Comparison of ENCODE assay signal across 8 cellular contexts in the genomic region with DNA sequence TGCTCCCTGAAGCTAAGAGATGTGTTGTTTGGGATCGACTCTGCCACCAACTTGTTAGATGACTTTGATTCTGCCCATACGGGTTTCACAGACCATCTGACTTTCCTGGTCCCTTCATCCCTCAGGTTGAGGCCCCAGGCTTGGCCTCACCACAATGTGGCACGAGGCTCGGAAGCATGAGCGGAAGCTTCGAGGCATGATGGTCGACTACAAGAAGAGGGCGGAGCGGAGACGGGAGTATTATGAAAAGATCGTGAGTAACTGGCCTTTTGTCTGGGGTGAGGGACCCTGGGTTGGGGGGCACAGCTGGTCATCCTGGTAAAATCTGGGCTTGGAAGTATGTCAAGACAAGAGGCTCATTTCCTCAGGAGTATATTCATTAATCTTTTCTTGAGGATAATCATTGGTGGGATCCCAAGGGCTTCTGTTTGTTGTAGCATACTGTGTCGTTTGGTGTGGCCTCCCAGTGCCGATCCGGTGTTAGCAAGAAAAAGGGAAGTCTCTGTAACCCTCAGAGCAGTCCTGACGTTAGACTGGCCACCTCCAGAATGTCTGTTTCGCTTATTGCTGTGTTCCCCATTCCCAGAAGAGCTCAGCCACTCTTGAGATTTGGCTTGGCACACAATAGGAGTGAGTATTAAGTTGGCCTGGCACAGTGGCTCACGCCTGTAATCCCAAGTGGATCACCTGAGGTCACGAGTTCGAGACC. TPM values are rescaled to one million over a fixed set of nuclear protein-coding genes. Genes with fewer than 3 reads are reported as not detected.
DNase-seq lines count a peak whose midpoint lies in the region; ATAC-seq and TF ChIP-seq lines count a peak whose summit lies in the region.

No MANE protein-coding gene starts in this region.

- no peaks in the 10 kb centered on the region; a peak in 1 of 5 replicates for H3K9me3 Mint-ChIP-seq in H9

- H4K91ac ChIP-seq in H9 (ENCODE audit: insufficient read length, low read depth, low read length), result no peak overlapping the region

- no peak overlapping the region for H3K18ac ChIP-seq in H9 (ENCODE audit: insufficient read length, low read depth, low read length)

- H2BK120ac ChIP-seq in H9 (ENCODE audit: low read depth, low read length, poor library complexity, severe bottlenecking), result no peak overlapping the region

- no peaks in the 10 kb centered on the region for H4K20me1 ChIP-seq in H9 (ENCODE audit: control insufficient read depth, insufficient read depth, insufficient read length)
- peaks cover 5% of the 10 kb centered on the region; the same call in 1 of the 2 replicates for H4K20me1 ChIP-seq in SU-DHL-6 (ENCODE audit: low read depth, low read length)
- no peaks in the 10 kb centered on the region for H4K20me1 ChIP-seq in fibroblast of lung (ENCODE audit: control insufficient read depth, extremely low read depth, insufficient read depth, low read length)

- H3K4me1 ChIP-seq in H9 (ENCODE audit: insufficient read depth, low read length) (no peaks in the 10 kb centered on the region; the same call in 1 of the 2 replicates), fibroblast of lung (ENCODE audit: control insufficient read depth, extremely low read depth, insufficient read depth, low read length) (peaks cover 7% of the 10 kb centered on the region), skeletal muscle satellite cell (ENCODE audit: control insufficient read depth, insufficient read depth, low read length) (peaks cover 12% of the 10 kb centered on the region)

- H3T11ph ChIP-seq in H9 (ENCODE audit: low read length), result no peak overlapping the region

- no peak overlapping the region for H2AK5ac ChIP-seq in H9 (ENCODE audit: insufficient read length, low read length)

- H3F3A ChIP-seq in SU-DHL-6 (ENCODE audit: insufficient read depth), result peaks cover 18% of the 10 kb centered on the region

- no peak overlapping the region for H4K8ac ChIP-seq in H9 (replicated peaks; ENCODE audit: insufficient read length, low read depth, low read length)

- H3K4ac ChIP-seq in H9 (ENCODE audit: low read depth, low read length), result no peak overlapping the region

- DNase-seq in H9, result no peak
- DNase-seq in fibroblast of lung (ENCODE audit: low read depth in 2 of 2), result no peak
- DNase-seq in LoVo (ENCODE audit: low spot score), result no peak
- DNase-seq in glomerular visceral epithelial cell (ENCODE audit: extremely low spot score), result no peak

- H3K27me3 ChIP-seq in H9 (ENCODE audit: insufficient read depth, low read length) (no peaks in the 10 kb centered on the region), SU-DHL-6 (ENCODE audit: low read length) (no peaks in the 10 kb centered on the region), fibroblast of lung (ENCODE audit: control insufficient read depth, insufficient read depth, low read length) (no peaks in the 10 kb centered on the region), skeletal muscle satellite cell (ENCODE audit: control insufficient read depth, insufficient read depth, low read length) (no peaks in the 10 kb centered on the region)

- H3K79me2 ChIP-seq in H9 (ENCODE audit: insufficient read depth, low read length) (peaks cover 10% of the 10 kb centered on the region; the same call in 1 of the 2 replicates), SU-DHL-6 (ENCODE audit: insufficient read depth, low read length) (peaks cover 44% of the 10 kb centered on the region), fibroblast of lung (ENCODE audit: control insufficient read depth, insufficient read depth, low read length) (peaks cover 43% of the 10 kb centered on the region)

- no peak for TF ChIP-seq CTCF in H9 (conservative IDR thresholded peaks at IDR 0.05)
- TF ChIP-seq CTCF in SU-DHL-6 (IDR thresholded peaks at IDR 0.05; ENCODE audit: insufficient read depth, low read length, poor library complexity, severe bottlenecking), result no peak
- TF ChIP-seq CTCF in fibroblast of lung (conservative IDR thresholded peaks at IDR 0.05 in 1 of 2, IDR thresholded peaks at IDR 0.05 in 1 of 2; ENCODE audit: low read depth in 1 of 2, low read length in 2 of 2), result no peak

- H3K36me3 ChIP-seq in SU-DHL-6 (ENCODE audit: low read length) (0 out of 2 replicates have a peak, but pooled peaks cover 3% of the 10 kb centered on the region), fibroblast of lung (ENCODE audit: control insufficient read depth, insufficient read depth, low read length) (peaks cover 15% of the 10 kb centered on the region), skeletal muscle satellite cell (ENCODE audit: insufficient read depth, low read length) (peaks cover 48% of the 10 kb centered on the region)

- H2AFZ ChIP-seq in H9 (ENCODE audit: low read length) (no peak overlapping the region), SU-DHL-6 (ENCODE audit: low read depth, low read length, severe bottlenecking) (no peak overlapping the region), fibroblast of lung (ENCODE audit: low read length) (no peak overlapping the region)

- H3K4me1 Mint-ChIP-seq in H9, result peaks cover 10 to 13% of the 10 kb centered on the region in 2 experiments

- H3K14ac ChIP-seq in H9 (ENCODE audit: insufficient read depth, low read length), result no peak overlapping the region

- peaks cover 6% of the 10 kb centered on the region for H3K23me2 ChIP-seq in H9 (ENCODE audit: insufficient read length, low read depth, low read length, poor library complexity, severe bottlenecking)

- H3K9me3 ChIP-seq in H9 (ENCODE audit: control insufficient read depth, low read depth, low read length) (no peaks in the 10 kb centered on the region), SU-DHL-6 (ENCODE audit: insufficient read depth, low read length) (no peaks in the 10 kb centered on the region), fibroblast of lung (ENCODE audit: control insufficient read depth, insufficient read depth, low read depth, low read length) (no peaks in the 10 kb centered on the region), skeletal muscle satellite cell (replicated peaks; ENCODE audit: low read length) (no peaks in the 10 kb centered on the region)

- H2BK20ac ChIP-seq in H9 (ENCODE audit: low read depth, low read length, poor library complexity, severe bottlenecking), result no peak overlapping the region

- no peak overlapping the region for H2BK12ac ChIP-seq in H9 (ENCODE audit: insufficient read length, low read depth, low read length)

- no peak overlapping the region for H3K27ac ChIP-seq in H9 (ENCODE audit: insufficient read length, low read depth, low read length)
- H3K27ac ChIP-seq in SU-DHL-6 (ENCODE audit: low read depth, low read length), result peak overlapping the region; percentile 88; the same call in 1 of the 2 replicates
- peak overlapping the region; percentile 18 for H3K27ac ChIP-seq in fibroblast of lung (ENCODE audit: insufficient read depth, low read length)

- H2BK5ac ChIP-seq in H9 (ENCODE audit: insufficient read length, low read length), result no peak overlapping the region

- ATAC-seq in HG03097 (IDR thresholded peaks at IDR 0.05; ENCODE audit: low FRiP score, unreplicated experiment) (no peak), HG03354 (IDR thresholded peaks at IDR 0.05; ENCODE audit: poor library complexity, severe bottlenecking, unreplicated experiment) (no peak)

- no peaks in the 10 kb centered on the region for H3K27me3 Mint-ChIP-seq in H9 (ENCODE audit: low read depth)

- peak overlapping the region; percentile 86 for H3K4me2 ChIP-seq in H9 (ENCODE audit: insufficient read depth, insufficient read length, low read length)
- H3K4me2 ChIP-seq in SU-DHL-6 (ENCODE audit: low read depth, low read length, poor library complexity, severe bottlenecking), result peak overlapping the region; percentile 88
- H3K4me2 ChIP-seq in fibroblast of lung (ENCODE audit: extremely low read depth, insufficient read depth, low read length), result peak overlapping the region; percentile 98
- H3K4me2 ChIP-seq in skeletal muscle satellite cell (ENCODE audit: low read length), result peak overlapping the region; percentile 93

- H3K27ac Mint-ChIP-seq in H9, result peak overlapping the region in 1 of 3 experiments; percentile 81; a peak in 2 of 7 replicates

- H3K9ac ChIP-seq in H9 (ENCODE audit: extremely low read depth, insufficient read length, low read length) (no peak overlapping the region), SU-DHL-6 (ENCODE audit: low read length) (peak overlapping the region; percentile 99), fibroblast of lung (ENCODE audit: insufficient read depth, low read length) (no peak overlapping the region), skeletal muscle satellite cell (ENCODE audit: low read depth, low read length) (peak overlapping the region; percentile 100)

- H3K4me3 ChIP-seq in SU-DHL-6 (ENCODE audit: insufficient read depth, low read length, poor library complexity, severe bottlenecking), result peak overlapping the region; percentile 99
- peak overlapping the region; percentile 82 to 92 (median 87) for H3K4me3 ChIP-seq in fibroblast of lung (replicated peaks in 1 of 4; ENCODE audit: control extremely low read depth in 1 of 4, insufficient read depth in 1 of 4, low read depth in 3 of 4, low read length in 4 of 4)
- H3K4me3 ChIP-seq in skeletal muscle satellite cell (ENCODE audit: low read length), result peak overlapping the region; percentile 99

- no peak overlapping the region for H3K23ac ChIP-seq in H9 (ENCODE audit: insufficient read length, low read depth, low read length)

- no peaks in the 10 kb centered on the region for H3K9me2 ChIP-seq in SU-DHL-6 (replicated peaks; ENCODE audit: insufficient read depth, low read length)

- no CpG with 5 or more reads among the region's 19 CpGs for WGBS in H9 (ENCODE audit: extremely low coverage, insufficient read length, low lambda C conversion rate)

- peaks cover 14% of the 10 kb centered on the region for H3K79me1 ChIP-seq in H9 (ENCODE audit: insufficient read depth, low read depth, low read length, poor library complexity, severe bottlenecking)

- H4K5ac ChIP-seq in H9 (ENCODE audit: insufficient read length, low read depth, low read length), result no peak overlapping the region

- H3K4me3 Mint-ChIP-seq in H9, result peak overlapping the region; percentile 93 to 99

- no peak overlapping the region for H2BK15ac ChIP-seq in H9 (ENCODE audit: low read depth, low read length)

- H3K36me3 Mint-ChIP-seq in H9 (ENCODE audit: insufficient read depth in 1 of 3, low read depth in 3 of 3), result peaks cover 18 to 56% (median 40%) of the 10 kb centered on the region in 3 experiments; a peak in 6 of 7 replicates

- no peak overlapping the region for H3K56ac ChIP-seq in H9 (ENCODE audit: insufficient read length, low read depth, low read length)

RNA-seq across cellular contexts. Expression of a gene that starts 1.4 kb away (rescaled TPM):
- total RNA-seq in H9 (2021), result 87.0 and 87.1 TPM in 2 replicates
- 12.1 and 15.7 TPM in 2 replicates for total RNA-seq in fibroblast of lung
- 12.1 and 17.9 TPM in 2 replicates for polyA plus RNA-seq in fibroblast of lung
- polyA plus RNA-seq in fibroblast of lung (2012), result 32.3 and 34.1 TPM in 2 replicates
- polyA minus RNA-seq in fibroblast of lung (ENCODE audit: low replicate concordance), result 25.2 and 25.9 TPM in 2 replicates
- total RNA-seq in skeletal muscle satellite cell (2012; rRNA removed), result 10.1 and 12.0 TPM in 2 replicates

RNA-seq across cellular contexts. Expression of a gene that starts 36.1 kb away (rescaled TPM):
- 14.3 and 14.8 TPM in 2 replicates for total RNA-seq in H9 (2021)
- total RNA-seq in fibroblast of lung, result not detected in 2 replicates
- polyA plus RNA-seq in fibroblast of lung, result 0.03 and 0.08 TPM in 2 replicates
- polyA plus RNA-seq in fibroblast of lung (2012), result 0.23 and 0.58 TPM in 2 replicates
- polyA minus RNA-seq in fibroblast of lung (ENCODE audit: low replicate concordance), result 0.19 and 0.24 TPM in 2 replicates
- total RNA-seq in skeletal muscle satellite cell (2012; rRNA removed), result 0.44 TPM in 1 of 2 replicates, not detected in the other

RNA-seq across cellular contexts. Expression of a gene that starts 38.8 kb away (rescaled TPM):
- total RNA-seq in H9 (2021), result 46.0 and 47.2 TPM in 2 replicates
- 12.3 and 15.7 TPM in 2 replicates for total RNA-seq in fibroblast of lung
- polyA plus RNA-seq in fibroblast of lung, result 18.0 and 19.0 TPM in 2 replicates
- 24.7 and 31.4 TPM in 2 replicates for polyA plus RNA-seq in fibroblast of lung (2012)
- 4.3 and 17.5 TPM in 2 replicates for polyA minus RNA-seq in fibroblast of lung (ENCODE audit: low replicate concordance)
- 20.8 and 29.7 TPM in 2 replicates for total RNA-seq in skeletal muscle satellite cell (2012; rRNA removed)

RNA-seq across cellular contexts. Expression of a gene that starts 38.9 kb away (rescaled TPM):
- total RNA-seq in H9 (2021), result 13.7 and 14.3 TPM in 2 replicates
- total RNA-seq in fibroblast of lung, result 9.2 and 11.7 TPM in 2 replicates
- polyA plus RNA-seq in fibroblast of lung, result 2.0 and 2.3 TPM in 2 replicates
- polyA plus RNA-seq in fibroblast of lung (2012), result 3.9 and 4.7 TPM in 2 replicates
- 4.2 and 5.9 TPM in 2 replicates for polyA minus RNA-seq in fibroblast of lung (ENCODE audit: low replicate concordance)
- total RNA-seq in skeletal muscle satellite cell (2012; rRNA removed), result 10.9 and 12.2 TPM in 2 replicates

RNA-seq across cellular contexts. Expression of a gene that starts 52.8 kb away (rescaled TPM):
- total RNA-seq in H9 (2021), result 29.9 and 33.6 TPM in 2 replicates
- total RNA-seq in fibroblast of lung, result 34.4 and 36.0 TPM in 2 replicates
- polyA plus RNA-seq in fibroblast of lung, result 11.3 and 12.3 TPM in 2 replicates
- 20.1 and 25.3 TPM in 2 replicates for polyA plus RNA-seq in fibroblast of lung (2012)
- 14.0 and 19.4 TPM in 2 replicates for polyA minus RNA-seq in fibroblast of lung (ENCODE audit: low replicate concordance)
- total RNA-seq in skeletal muscle satellite cell (2012; rRNA removed), result 26.0 and 31.9 TPM in 2 replicates

Comparison
In these comparisons a context has a peak if more than half of its experiments do, and no peak if none do; other contexts are left out.
1. H3K9ac ChIP-seq: peak in SU-DHL-6 (single experiment) and skeletal muscle satellite cell (single experiment); none in H9 (single experiment) and fibroblast of lung (single experiment).
2. RNA of a gene that starts 36.1 kb away (total RNA-seq): 14.3 to 14.8 TPM in H9; not detected in fibroblast of lung; every median in the first group is over 10 times any median in the second.
3. Peak in every context shown above with its lines, with median percentiles within 50 percentile points of each other: H3K4me2 ChIP-seq and H3K4me3 ChIP-seq.